In genomic region chr11:8283510-8284272, GRCh38 we compare ENCODE assay signal across 10 cellular contexts. TPM values are rescaled to one million over a fixed set of nuclear protein-coding genes. Genes with fewer than 3 reads are reported as not detected.
DNase-seq lines count a peak whose midpoint lies in the region; ATAC-seq and TF ChIP-seq lines count a peak whose summit lies in the region.
"Had no signal": no experiment of that assay in that cellular context is flagged by ENCODE, and none has a peak within 500 bp of the region (broad histone marks: within the 10 kb centered on the region; RNA-seq: fewer than 3 reads in every experiment).

No MANE protein-coding gene starts in this region.

- intact Hi-C loops in heart right ventricle (cut with DNase I), result no loop called here
- intact Hi-C loops in activated CD4-positive, alpha-beta memory T cell treated with anti-CD3 and anti-CD28 coated beads for 36 hours (cut with micrococcal nuclease), result no loop called here

- peaks cover 0 to 14% (median 9%) of the 10 kb centered on the region in 9 donors for H3K4me1 ChIP-seq in heart right ventricle

- CTCF ChIA-PET in HEK293T (lab: Yijun Ruan, JAX), result no interaction called here
- CTCF ChIA-PET in activated CD4-positive, alpha-beta memory T cell treated with anti-CD3 and anti-CD28 coated beads for 36 hours (lab: Charles Lee), result interaction anchor here (1.0 kb wide), 1 partner anchor 20 kb away, joined by 3 read pairs; the partner anchor contains the start of gene LMO1

- WGBS in heart right ventricle, 2 donors, result 10% methylated on average over 28 to 30 of the region's 30 CpGs

- no peaks in the 10 kb centered on the region for H3K36me3 ChIP-seq in heart right ventricle

- no peak overlapping the region for H3K4me3 Mint-ChIP-seq in activated CD4-positive, alpha-beta memory T cell treated with anti-CD3 and anti-CD28 coated beads for 36 hours

- H3K27ac ChIP-seq in heart right ventricle, result peak overlapping the region in 3 of 10 donors; percentile 20 to 63 (median 42)

- H3K4me1 Mint-ChIP-seq in activated CD4-positive, alpha-beta memory T cell treated with anti-CD3 and anti-CD28 coated beads for 36 hours (ENCODE audit: low read depth), result no peaks in the 10 kb centered on the region

- peak; percentile 38 to 82 (median 54) for ATAC-seq in heart right ventricle
- no peak for ATAC-seq in HG03039 (IDR thresholded peaks at IDR 0.05; ENCODE audit: unreplicated experiment)

- peaks cover 0 to 20% (median 0%) of the 10 kb centered on the region in 7 donors for H3K27me3 ChIP-seq in heart right ventricle

- H3K9me3 ChIP-seq in heart right ventricle, result peaks cover 0 to 6% (median 0%) of the 10 kb centered on the region in 11 donors

- DNase-seq in HEK293T (ENCODE audit: extremely low spot score) (peak; percentile 36), NCI-H69 (lab: John Stamatoyannopoulos, UW) (peak; percentile 96), heart right ventricle (no peak), retinal pigment epithelial cell (ENCODE audit: low read depth) (no peak), AG20443 (ENCODE audit: low spot score) (no peak), GM19240 (ENCODE audit: insufficient read length, low spot score) (no peak)
- no peak for DNase-seq in activated CD4-positive, alpha-beta memory T cell treated with anti-CD3 and anti-CD28 coated beads for 36 hours
- DNase-seq: stimulated activated CD4-positive, alpha-beta T cell treated with anti-CD3 and anti-CD28 coated beads, Interleukin-15, amount 100 ng/mL, for 24 hours had no signal

- H3K36me3 Mint-ChIP-seq in activated CD4-positive, alpha-beta memory T cell treated with anti-CD3 and anti-CD28 coated beads for 36 hours, result no peaks in the 10 kb centered on the region

- peaks cover 6% of the 10 kb centered on the region for H3K27me3 Mint-ChIP-seq in activated CD4-positive, alpha-beta memory T cell treated with anti-CD3 and anti-CD28 coated beads for 36 hours

- H3K9me3 Mint-ChIP-seq in activated CD4-positive, alpha-beta memory T cell treated with anti-CD3 and anti-CD28 coated beads for 36 hours, result no peaks in the 10 kb centered on the region

- no peak for TF ChIP-seq CTCF in heart right ventricle (IDR thresholded peaks at IDR 0.05)
- no peak for TF ChIP-seq CTCF in retinal pigment epithelial cell (conservative IDR thresholded peaks at IDR 0.05; ENCODE audit: low read depth, low read length)

- no peak overlapping the region for H3K27ac Mint-ChIP-seq in activated CD4-positive, alpha-beta memory T cell treated with anti-CD3 and anti-CD28 coated beads for 36 hours

- POLR2A ChIA-PET in HEK293T (lab: Yijun Ruan, JAX), result no interaction called here
- POLR2A ChIA-PET in activated CD4-positive, alpha-beta memory T cell treated with anti-CD3 and anti-CD28 coated beads for 36 hours (lab: Charles Lee), result no interaction called here

- H3K4me3 ChIP-seq in heart right ventricle (peak overlapping the region in 9 of 10 donors; percentile 4 to 41 (median 31)), retinal pigment epithelial cell (ENCODE audit: low read length) (peak overlapping the region; percentile 28)

TF ChIP-seq in HEK293T, 16 proteins besides CTCF, POLR2A, EP300 and RAD21:
- TF ChIP-seq LEF1 (IDR thresholded peaks at IDR 0.05; ENCODE audit: borderline replicate concordance) (no peak), FOXM1 (IDR thresholded peaks at IDR 0.05; ENCODE audit: borderline replicate concordance) (no peak), BHLHE40 (IDR thresholded peaks at IDR 0.05; ENCODE audit: borderline replicate concordance) (no peak), SP1 (IDR thresholded peaks at IDR 0.05) (no peak), ELF4 (IDR thresholded peaks at IDR 0.05) (no peak), ZNF384 (IDR thresholded peaks at IDR 0.05) (no peak)
TF ChIP-seq in HEK293T: peak in this region for 0.

RNA-seq across cellular contexts. Expression of gene LMO1, which starts 20.0 kb away (rescaled TPM):
- total RNA-seq in heart right ventricle, result 1 to 10 TPM in 8 of 10 donors, under 1 TPM in 2; 0.61 to 6.6 (median 2.4) TPM
- 1 to 10 TPM in 1 of 2 donors, under 1 TPM in 1; 0.55 to 4.0 TPM for polyA plus RNA-seq in heart right ventricle
- not detected for total RNA-seq in activated CD4-positive, alpha-beta memory T cell treated with anti-CD3 and anti-CD28 coated beads for 36 hours
- total RNA-seq: bronchial epithelial cell had no signal

Comparison
In these comparisons a context has a peak if more than half of its experiments do, and no peak if none do; other contexts are left out.
1. DNase-seq: peak in HEK293T (single experiment) and NCI-H69 (single experiment); none in heart right ventricle (0 of 2), retinal pigment epithelial cell (single experiment), AG20443 (single experiment), activated CD4-positive, alpha-beta memory T cell treated with anti-CD3 and anti-CD28 coated beads for 36 hours (single experiment) and GM19240 (single experiment).